In genomic region chr2:63589148-63589972, GRCh38 we compare ENCODE assay signal across 8 cellular contexts. TPM values are rescaled to one million over a fixed set of nuclear protein-coding genes. Genes with fewer than 3 reads are reported as not detected.
DNase-seq lines count a peak whose midpoint lies in the region; ATAC-seq and TF ChIP-seq lines count a peak whose summit lies in the region.

No MANE protein-coding gene starts in this region.

- peaks cover 49% of the 10 kb centered on the region for H3K4me1 Mint-ChIP-seq in central memory CD8-positive, alpha-beta T cell

- in situ Hi-C loops in GM23248 (cut with MboI) (no loop called here), transverse colon (cut with MboI; ENCODE audit: low pct_ligation_motif_present in 1 of 4, low pct_unique_long_range_greater_than_20kb in 1 of 4, low sequenced_read_pairs in 3 of 4) (loop anchor here in 1 of 4 donors (25.0 kb wide), 1 partner anchor 273 kb away; no protein-coding TSS in a partner anchor)

- no peaks in the 10 kb centered on the region for H3K9me3 ChIP-seq in GM23248 (ENCODE audit: low read depth)
- no peaks in the 10 kb centered on the region for H3K9me3 ChIP-seq in transverse colon

- H3K27me3 Mint-ChIP-seq in central memory CD8-positive, alpha-beta T cell = no peaks in the 10 kb centered on the region

- DNase-seq in GM12865 (ENCODE audit: low read depth) = peak; percentile 25
- peak; percentile 38 for DNase-seq in GM23248
- DNase-seq in NCI-H2227 treated with DMSO at 0.1 percent for 48 hours (lab: John Stamatoyannopoulos, UW) = peak; percentile 71
- no peak for DNase-seq in central memory CD8-positive, alpha-beta T cell (ENCODE audit: low spot score in 2 of 2)
- DNase-seq in lower leg skin (ENCODE audit: low spot score in 2 of 2) = no peak
- no peak for DNase-seq in transverse colon
- DNase-seq in stimulated activated CD4-positive, alpha-beta T cell treated with anti-CD3 and anti-CD28 coated beads, Interleukin-1b, Interleukin-23, amount 100 ng/mL, for 48 hours = no peak

- peaks cover 6% of the 10 kb centered on the region; the same call in 1 of the 2 replicates for H3F3A ChIP-seq in GM23248 (ENCODE audit: insufficient read depth)

- peaks cover 90% of the 10 kb centered on the region for H3K79me2 ChIP-seq in GM23248 (ENCODE audit: insufficient read depth)

- H3K4me3 ChIP-seq in GM12865 (ENCODE audit: low read depth, low read length) (peak overlapping the region; percentile 68), GM23248 (peak overlapping the region; percentile 98), lower leg skin (ENCODE audit: low read depth, poor library complexity, severe bottlenecking) (peak overlapping the region; percentile 90), transverse colon (peak overlapping the region; percentile 70 to 94 (median 82))

- H3K36me3 ChIP-seq in GM23248 (ENCODE audit: low read depth) (peaks cover 6% of the 10 kb centered on the region; the same call in 1 of the 2 replicates), transverse colon (no peaks in the 10 kb centered on the region)

- intact Hi-C loops in lower leg skin (cut with DNase I; ENCODE audit: low total_unique reads) (no loop called here), transverse colon (cut with DNase I; ENCODE audit: low total_unique reads) (no loop called here)

- no peak for TF ChIP-seq EP300 in transverse colon (IDR thresholded peaks at IDR 0.05; ENCODE audit: low read depth)

- no peaks in the 10 kb centered on the region for H4K20me1 ChIP-seq in GM23248 (ENCODE audit: insufficient read depth)

- H3K9ac ChIP-seq in GM23248 = peak overlapping the region; percentile 84

- TF ChIP-seq CTCF in GM12865 (IDR thresholded peaks at IDR 0.05; ENCODE audit: insufficient read depth, low read depth, low read length, missing control alignments) = no peak
- TF ChIP-seq CTCF in lower leg skin (IDR thresholded peaks at IDR 0.05) = no peak
- TF ChIP-seq CTCF in transverse colon (IDR thresholded peaks at IDR 0.05) = no peak

- no peak for ATAC-seq in central memory CD8-positive, alpha-beta T cell (replicated peaks; ENCODE audit: extremely low read depth, poor library complexity, severe bottlenecking)
- no peak for ATAC-seq in HG03521 (IDR thresholded peaks at IDR 0.05; ENCODE audit: unreplicated experiment)

- TF ChIP-seq POLR2A in lower leg skin (IDR thresholded peaks at IDR 0.05) (no peak), transverse colon (IDR thresholded peaks at IDR 0.05) (no peak)

- H3K27ac Mint-ChIP-seq in central memory CD8-positive, alpha-beta T cell (ENCODE audit: low read depth) = peak overlapping the region; percentile 96

- peak overlapping the region; percentile 97 for H2AFZ ChIP-seq in GM23248

- no peaks in the 10 kb centered on the region for H3K9me2 ChIP-seq in GM23248 (ENCODE audit: insufficient read depth)

- no peaks in the 10 kb centered on the region for H3K9me3 Mint-ChIP-seq in central memory CD8-positive, alpha-beta T cell

- H3K27me3 ChIP-seq in GM23248 (replicated peaks; ENCODE audit: insufficient read depth) = no peaks in the 10 kb centered on the region
- H3K27me3 ChIP-seq in transverse colon = no peaks in the 10 kb centered on the region

- H3K4me1 ChIP-seq in GM23248 (ENCODE audit: insufficient read depth) (peaks cover 26% of the 10 kb centered on the region), transverse colon (peaks cover 9 to 39% (median 32%) of the 10 kb centered on the region in 4 donors)

- peak overlapping the region; percentile 93 for H3K4me2 ChIP-seq in GM23248 (ENCODE audit: unreplicated experiment)

- WGBS in GM23248 (ENCODE audit: low coverage in 1 of 2, low lambda C conversion rate in 2 of 2, missing lambda C conversion rate in 2 of 2), 2 experiments = 4 to 7% methylated on average over 26 of the region's 26 CpGs
- WGBS in lower leg skin, 2 donors = 6 to 7% methylated on average over 26 of the region's 26 CpGs
- WGBS in transverse colon (ENCODE audit: low coverage in 1 of 2), 2 donors = 8 to 29% methylated on average over 7 to 26 of the region's 26 CpGs

- H3K27ac ChIP-seq in GM23248 = peak overlapping the region; percentile 82
- H3K27ac ChIP-seq in transverse colon = peak overlapping the region; percentile 87 to 95 (median 94)

- H3K36me3 Mint-ChIP-seq in central memory CD8-positive, alpha-beta T cell (ENCODE audit: insufficient read depth) = peaks cover 22% of the 10 kb centered on the region

- peak overlapping the region; percentile 94 for H3K4me3 Mint-ChIP-seq in central memory CD8-positive, alpha-beta T cell

RNA-seq across cellular contexts. Expression of gene MDH1, which starts 0.6 kb away (rescaled TPM):
- 121 and 158 TPM in 2 replicates for total RNA-seq in GM23248 (2014; rRNA removed; shearing (Covaris generic))
- 268 and 278 TPM in 2 replicates for polyA plus RNA-seq in GM23248 (2016; fragmentation: Nextera tagmentation; extraction: Ambion mirVana)
- total RNA-seq in lower leg skin = 100 to 1,000 TPM in 3 of 4 donors, 10 to 100 TPM in 1; 80.9 to 150 (median 115) TPM
- 100 to 1,000 TPM in 3 of 4 donors, 10 to 100 TPM in 1; 55.5 to 179 (median 141) TPM for total RNA-seq in transverse colon

RNA-seq across cellular contexts. Expression of gene WDPCP, which starts 1.1 kb away (rescaled TPM):
- total RNA-seq in GM23248 (2014; rRNA removed; shearing (Covaris generic)) = 8.1 and 10.2 TPM in 2 replicates
- polyA plus RNA-seq in GM23248 (2016; fragmentation: Nextera tagmentation; extraction: Ambion mirVana) = 5.3 and 6.0 TPM in 2 replicates
- 10 to 100 TPM in 1 of 4 donors, 1 to 10 TPM in 3; 4.5 to 10.2 (median 5.5) TPM for total RNA-seq in lower leg skin
- total RNA-seq in transverse colon = 10 to 100 TPM in 2 of 4 donors, 1 to 10 TPM in 2; 2.6 to 15.5 (median 10.9) TPM

Comparison
In these comparisons a context has a peak if more than half of its experiments do, and no peak if none do; other contexts are left out.
1. DNase-seq: peak in GM12865 (single experiment), GM23248 (single experiment) and NCI-H2227 treated with DMSO at 0.1 percent for 48 hours (single experiment); none in central memory CD8-positive, alpha-beta T cell (0 of 2), lower leg skin (0 of 2), transverse colon (single experiment) and stimulated activated CD4-positive, alpha-beta T cell treated with anti-CD3 and anti-CD28 coated beads, Interleukin-1b, Interleukin-23, amount 100 ng/mL, for 48 hours (single experiment).
2. Peak in every context shown above with its lines, with median percentiles within 50 percentile points of each other: H3K4me3 ChIP-seq.